8 cellular contexts compared by ENCODE assay signal in genomic region chr4:40325406-40326019, GRCh38. TPM values are rescaled to one million over a fixed set of nuclear protein-coding genes. Genes with fewer than 3 reads are reported as not detected.
DNase-seq lines count a peak whose midpoint lies in the region; ATAC-seq, FAIRE-seq and TF ChIP-seq lines count a peak whose summit lies in the region.

No MANE protein-coding gene starts in this region.

- DNase-seq in AG08395 (ENCODE audit: low spot score) (peak; percentile 71), GM18507 (ENCODE audit: extremely low spot score, insufficient read length, low read depth) (peak; percentile 75), NCI-H1694 (lab: John Stamatoyannopoulos, UW) (peak; percentile 42), T-helper 9 cell (peak; percentile 36), bronchial epithelial cell (ENCODE audit: low read depth) (peak; percentile 68), left lobe of liver (ENCODE audit: low spot score) (peak; percentile 55)
- DNase-seq in stimulated activated naive CD4-positive, alpha-beta T cell (lab: John Stamatoyannopoulos, UW) = peak in 5 of 6 experiments; percentile 61 to 81 (median 66)

- H3K4me3 ChIP-seq in bronchial epithelial cell (ENCODE audit: low read depth, low read length) = no peak overlapping the region

- no peaks in the 10 kb centered on the region for H3K27me3 ChIP-seq in bronchial epithelial cell (ENCODE audit: control insufficient read depth, insufficient read depth, low read length)

- peak; percentile 84 for FAIRE-seq in GM18507 (lab: Jason Lieb, UNC)
- FAIRE-seq in bronchial epithelial cell (lab: Jason Lieb, UNC) = no peak

- ATAC-seq in HG02884 (IDR thresholded peaks at IDR 0.05; ENCODE audit: unreplicated experiment) (peak; percentile 89), left lobe of liver (peak; percentile 94)

- TF ChIP-seq CTCF in bronchial epithelial cell (IDR thresholded peaks at IDR 0.05; ENCODE audit: insufficient read depth, low read length, severe bottlenecking) = peak; percentile 75

- H3K36me3 ChIP-seq in bronchial epithelial cell (ENCODE audit: control insufficient read depth, insufficient read depth, low read length) = no peaks in the 10 kb centered on the region

RNA-seq across cellular contexts. Expression of gene CHRNA9, which starts 9.6 kb away (rescaled TPM):
- total RNA-seq in bronchial epithelial cell (0.13 and 0.26 TPM in 2 replicates), left lobe of liver (not detected)
